ENCODE assay signal across 2 cellular contexts in the genomic region with DNA sequence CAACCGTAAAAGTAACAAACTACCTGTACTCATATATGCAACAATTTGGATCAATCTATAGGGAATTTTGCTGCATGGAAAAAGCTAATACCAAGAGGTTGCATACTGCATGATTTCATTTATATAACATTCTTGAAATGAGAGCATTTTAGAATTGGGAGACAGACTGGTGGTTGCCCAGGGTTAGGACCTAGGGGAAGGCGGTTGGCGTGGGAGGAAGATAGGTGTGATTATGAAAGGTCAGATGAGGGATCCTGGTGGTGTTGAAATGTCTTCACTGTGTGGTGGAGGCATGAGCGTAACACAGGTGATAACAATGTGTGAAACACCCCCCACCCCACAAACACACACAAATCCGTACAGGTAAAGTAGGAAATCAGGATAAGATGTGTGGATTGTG.
TF ChIP-seq lines count a peak whose summit lies in the region.

No MANE protein-coding gene starts in this region.

TF ChIP-seq in IMR-90, 13 proteins besides CTCF, POLR2A, EP300 and RAD21:
- TF ChIP-seq SMC3 (IDR thresholded peaks at IDR 0.05; ENCODE audit: low read depth, low read length) (no peak), NFE2L2 (IDR thresholded peaks at IDR 0.05; ENCODE audit: low read depth, low read length) (no peak), BHLHE40 (IDR thresholded peaks at IDR 0.05; ENCODE audit: low read depth, low read length) (no peak), RCOR1 (IDR thresholded peaks at IDR 0.05; ENCODE audit: insufficient replicate concordance, low read length) (no peak), MXI1 (IDR thresholded peaks at IDR 0.05; ENCODE audit: borderline replicate concordance, low read depth, low read length) (no peak), RFX5 (IDR thresholded peaks at IDR 0.05; ENCODE audit: low read depth, low read length) (no peak), MAZ (IDR thresholded peaks at IDR 0.05; ENCODE audit: borderline replicate concordance, low read depth, low read length) (no peak), MAFK (IDR thresholded peaks at IDR 0.05; ENCODE audit: low read depth, low read length) (no peak), CEBPB (IDR thresholded peaks at IDR 0.05; ENCODE audit: low read depth, low read length) (no peak), CHD1 (IDR thresholded peaks at IDR 0.05; ENCODE audit: low read depth, low read length) (no peak)
- TF ChIP-seq, protein P1, sequence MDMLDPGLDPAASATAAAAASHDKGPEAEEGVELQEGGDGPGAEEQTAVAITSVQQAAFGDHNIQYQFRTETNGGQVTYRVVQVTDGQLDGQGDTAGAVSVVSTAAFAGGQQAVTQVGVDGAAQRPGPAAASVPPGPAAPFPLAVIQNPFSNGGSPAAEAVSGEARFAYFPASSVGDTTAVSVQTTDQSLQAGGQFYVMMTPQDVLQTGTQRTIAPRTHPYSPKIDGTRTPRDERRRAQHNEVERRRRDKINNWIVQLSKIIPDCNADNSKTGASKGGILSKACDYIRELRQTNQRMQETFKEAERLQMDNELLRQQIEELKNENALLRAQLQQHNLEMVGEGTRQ (IDR thresholded peaks at IDR 0.05; ENCODE audit: low read depth, low read length) = no peak
TF ChIP-seq in IMR-90: peak in this region for 0.

TF ChIP-seq in GM12878, 131 proteins besides CTCF, POLR2A, EP300 and RAD21:
- TF ChIP-seq NR2F1 (conservative IDR thresholded peaks at IDR 0.05) (peak; percentile 85), TCF12 (IDR thresholded peaks at IDR 0.05; ENCODE audit: low read depth, low read length) (no peak)
